ENCODE assay signal across 2 cellular contexts in genomic region chr3:57015350-57015729, GRCh38.
TF ChIP-seq lines count a peak whose summit lies in the region.

No MANE protein-coding gene starts in this region.

TF ChIP-seq in IMR-90, 13 proteins besides CTCF, POLR2A, EP300 and RAD21:
- TF ChIP-seq RCOR1 (IDR thresholded peaks at IDR 0.05; ENCODE audit: insufficient replicate concordance, low read length) = no peak
- TF ChIP-seq NFE2L2 (IDR thresholded peaks at IDR 0.05; ENCODE audit: low read depth, low read length) = no peak
- no peak for TF ChIP-seq BHLHE40 (IDR thresholded peaks at IDR 0.05; ENCODE audit: low read depth, low read length)
- no peak for TF ChIP-seq MAFK (IDR thresholded peaks at IDR 0.05; ENCODE audit: low read depth, low read length)
- TF ChIP-seq USF2 (IDR thresholded peaks at IDR 0.05; ENCODE audit: low read depth, low read length) = no peak
- TF ChIP-seq ELK1 (IDR thresholded peaks at IDR 0.05; ENCODE audit: borderline replicate concordance, low read depth, low read length) = no peak
- TF ChIP-seq SMC3 (IDR thresholded peaks at IDR 0.05; ENCODE audit: low read depth, low read length) = no peak

TF ChIP-seq in K562, 482 proteins besides CTCF, POLR2A, EP300 and RAD21:
- no peak for TF ChIP-seq MXI1 (IDR thresholded peaks at IDR 0.05; ENCODE audit: low read depth, low read length)
- no peak for TF ChIP-seq ZNF764 (CRISPR knock-in tag; IDR thresholded peaks at IDR 0.05; ENCODE audit: low read depth)
- TF ChIP-seq ZNF384 (IDR thresholded peaks at IDR 0.05; ENCODE audit: low read depth, low read length) = peak; percentile 31; the same call in 1 of the 2 replicates
- TF ChIP-seq RBM39 (optimal IDR thresholded peaks at IDR 0.05; ENCODE audit: low read depth, low read length) = no peak
- TF ChIP-seq CHAMP1 (IDR thresholded peaks at IDR 0.05) = no peak
- no peak for TF ChIP-seq PATZ1 (CRISPR knock-in tag; IDR thresholded peaks at IDR 0.05; ENCODE audit: borderline replicate concordance)
TF ChIP-seq in K562: peak in this region for 1.
